Comparison of ENCODE assay signal across 8 cellular contexts in genomic region chr2:232550351-232551261, GRCh38. TPM values are rescaled to one million over a fixed set of nuclear protein-coding genes. Genes with fewer than 3 reads are reported as not detected.
DNase-seq lines count a peak whose midpoint lies in the region; ATAC-seq and TF ChIP-seq lines count a peak whose summit lies in the region.

A gene with protein sequence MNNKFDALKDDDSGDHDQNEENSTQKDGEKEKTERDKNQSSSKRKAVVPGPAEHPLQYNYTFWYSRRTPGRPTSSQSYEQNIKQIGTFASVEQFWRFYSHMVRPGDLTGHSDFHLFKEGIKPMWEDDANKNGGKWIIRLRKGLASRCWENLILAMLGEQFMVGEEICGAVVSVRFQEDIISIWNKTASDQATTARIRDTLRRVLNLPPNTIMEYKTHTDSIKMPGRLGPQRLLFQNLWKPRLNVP (plus strand): TSS chr2:232550689. CDS start chr2:232550725, 36 bp downstream.
Gene TIGD1 (minus strand): TSS chr2:232550557. CDS start chr2:232549882, 675 bp downstream.

- no peaks in the 10 kb centered on the region for H3K27me3 ChIP-seq in left lung

- H3K4me1 Mint-ChIP-seq in activated CD4-positive, alpha-beta T cell treated with anti-CD3 and anti-CD28 coated beads, Interleukin-2, amount 10 ng/mL, durations not matched to agents 7 days and 5 days, result peaks cover 76% of the 10 kb centered on the region

- intact Hi-C loops in left lung (cut with DNase I), result no loop called here

- H3K27ac ChIP-seq in C4-2B, result peak within 1 kb of the TSS; percentile 95
- peak within 1 kb of the TSS; percentile 98 to 99 for H3K27ac ChIP-seq in left lung

- DNase-seq in NCI-H526 (lab: John Stamatoyannopoulos, UW), result peak; percentile 85 to 96
- DNase-seq in activated CD4-positive, alpha-beta T cell treated with anti-CD3 and anti-CD28 coated beads, Interleukin-2, amount 10 ng/mL, durations not matched to agents 7 days and 5 days, result peak; percentile 92
- DNase-seq in dedifferentiated amniotic fluid mesenchymal stem cell (ENCODE audit: extremely low spot score), result peak; percentile 94
- peak; percentile 96 to 99 for DNase-seq in left lung
- DNase-seq in stimulated activated CD4-positive, alpha-beta T cell treated with anti-CD3 and anti-CD28 coated beads, Interleukin-2, amount 100 ng/mL, for 48 hours, result peak; percentile 89 to 90

- CTCF ChIA-PET in activated CD4-positive, alpha-beta T cell treated with anti-CD3 and anti-CD28 coated beads, Interleukin-2, amount 10 ng/mL, durations not matched to agents 7 days and 5 days (lab: Charles Lee), result interaction anchor here (0.8 to 1.5 kb wide), 4 partner anchors 12 to 717 kb away, joined by 3 to 8 read pairs (median 3); partner anchors contain the start of genes CHRNG and PRSS56

- peaks cover 4% of the 10 kb centered on the region for H3K9me3 Mint-ChIP-seq in activated CD4-positive, alpha-beta T cell treated with anti-CD3 and anti-CD28 coated beads, Interleukin-2, amount 10 ng/mL, durations not matched to agents 7 days and 5 days

- H3K27ac Mint-ChIP-seq in activated CD4-positive, alpha-beta T cell treated with anti-CD3 and anti-CD28 coated beads, Interleukin-2, amount 10 ng/mL, durations not matched to agents 7 days and 5 days, result peak within 1 kb of the TSS; percentile 100

- peak; percentile 89 for ATAC-seq in GM19328 (IDR thresholded peaks at IDR 0.05; ENCODE audit: unreplicated experiment)
- ATAC-seq in HG03469 (IDR thresholded peaks at IDR 0.05; ENCODE audit: unreplicated experiment), result peak; percentile 90
- ATAC-seq in left lung, result peak; percentile 94

- H3K36me3 Mint-ChIP-seq in activated CD4-positive, alpha-beta T cell treated with anti-CD3 and anti-CD28 coated beads, Interleukin-2, amount 10 ng/mL, durations not matched to agents 7 days and 5 days (ENCODE audit: low read depth), result peaks cover 59% of the 10 kb centered on the region

- POLR2A ChIA-PET in activated CD4-positive, alpha-beta T cell treated with anti-CD3 and anti-CD28 coated beads, Interleukin-2, amount 10 ng/mL, durations not matched to agents 7 days and 5 days (lab: Charles Lee), result no interaction called here

- H3K27me3 Mint-ChIP-seq in activated CD4-positive, alpha-beta T cell treated with anti-CD3 and anti-CD28 coated beads, Interleukin-2, amount 10 ng/mL, durations not matched to agents 7 days and 5 days, result no peaks in the 10 kb centered on the region

- TF ChIP-seq CTCF in C4-2B (conservative IDR thresholded peaks at IDR 0.05), result peak; percentile 35
- TF ChIP-seq CTCF in left lung (IDR thresholded peaks at IDR 0.05), result peak in 1 of 2 donors; percentile 50

- peaks cover 9 to 54% of the 10 kb centered on the region in 2 donors for H3K4me1 ChIP-seq in left lung

- peak within 1 kb of the TSS; percentile 77 to 87 for H3K4me3 ChIP-seq in left lung

- peaks cover 0 to 8% of the 10 kb centered on the region in 2 donors for H3K36me3 ChIP-seq in left lung

- H3K4me3 Mint-ChIP-seq in activated CD4-positive, alpha-beta T cell treated with anti-CD3 and anti-CD28 coated beads, Interleukin-2, amount 10 ng/mL, durations not matched to agents 7 days and 5 days, result peak within 1 kb of the TSS; percentile 99

- no peaks in the 10 kb centered on the region for H3K9me3 ChIP-seq in left lung

RNA-seq across cellular contexts. Expression of the first gene that starts in this region (rescaled TPM):
- total RNA-seq in activated CD4-positive, alpha-beta T cell treated with anti-CD3 and anti-CD28 coated beads, Interleukin-2, amount 10 ng/mL, durations not matched to agents 7 days and 5 days, result 10 to 100 TPM; 68.1 to 76.4 TPM
- total RNA-seq in left lung, result 10 to 100 TPM; 67.4 to 71.1 TPM

RNA-seq across cellular contexts. Expression of gene TIGD1, which starts in this region (rescaled TPM):
- total RNA-seq in activated CD4-positive, alpha-beta T cell treated with anti-CD3 and anti-CD28 coated beads, Interleukin-2, amount 10 ng/mL, durations not matched to agents 7 days and 5 days, result 10 to 100 TPM in 1 of 2 experiments, 1 to 10 TPM in 1; 8.7 to 10.4 TPM
- total RNA-seq in left lung, result 1 to 10 TPM; 3.7 to 3.8 TPM

Comparison
In these comparisons a context has a peak if more than half of its experiments do, and no peak if none do; other contexts are left out.
1. Peak in every context shown above with its lines: DNase-seq, ATAC-seq, H3K4me3 ChIP-seq and H3K27ac ChIP-seq.